In genomic region chr3:134373942-134374790, GRCh38 we compare ENCODE assay signal across 1 cellular context.
TF ChIP-seq lines count a peak whose summit lies in the region.

Gene AMOTL2, minus strand, starts transcription at chr3:134374447. Its CDS starts 3,014 bp downstream, at chr3:134371433.

TF ChIP-seq in HepG2, 621 proteins besides CTCF, POLR2A, EP300 and RAD21 (continued from another document):
- TF ChIP-seq MBNL3 (CRISPR knock-in tag; conservative IDR thresholded peaks at IDR 0.05) (no peak), FOXA3 (CRISPR knock-in tag; IDR thresholded peaks at IDR 0.05) (peak; percentile 58), KDM4B (CRISPR knock-in tag; IDR thresholded peaks at IDR 0.05) (no peak), ETS1 (CRISPR knock-in tag; IDR thresholded peaks at IDR 0.05) (no peak), RFX5 (IDR thresholded peaks at IDR 0.05; ENCODE audit: low read depth, low read length) (no peak), ZNF710 (CRISPR knock-in tag; IDR thresholded peaks at IDR 0.05; ENCODE audit: borderline replicate concordance) (no peak), MATR3 (CRISPR knock-in tag; IDR thresholded peaks at IDR 0.05) (no peak), MBD4 (IDR thresholded peaks at IDR 0.05; ENCODE audit: borderline replicate concordance, low read length) (no peak), ZNF235 (CRISPR knock-in tag; IDR thresholded peaks at IDR 0.05; ENCODE audit: borderline replicate concordance) (peak; percentile 61; the same call in 1 of the 2 replicates), NCOA2 (CRISPR knock-in tag; IDR thresholded peaks at IDR 0.05) (peak; percentile 79; the same call in 1 of the 2 replicates), RARA (CRISPR knock-in tag; IDR thresholded peaks at IDR 0.05) (peak; percentile 88), ZFP36L2 (CRISPR knock-in tag; IDR thresholded peaks at IDR 0.05) (no peak), SAP130 (CRISPR knock-in tag; IDR thresholded peaks at IDR 0.05; ENCODE audit: low read depth) (peak; percentile 77), GABPB1 (CRISPR knock-in tag; IDR thresholded peaks at IDR 0.05) (peak; percentile 75), TOPORS (CRISPR knock-in tag; IDR thresholded peaks at IDR 0.05) (no peak; the same call in 1 of the 2 replicates), CCAR2 (optimal IDR thresholded peaks at IDR 0.05; ENCODE audit: low read depth, low read length) (no peak), E2F1 (CRISPR knock-in tag; IDR thresholded peaks at IDR 0.05) (peak; percentile 75; the same call in 1 of the 2 replicates), ZMYM3 (CRISPR knock-in tag; IDR thresholded peaks at IDR 0.05) (no peak), CREM (IDR thresholded peaks at IDR 0.05) (0 out of 2 replicates have a peak, but pooled peaks have one; percentile 4), CREM (CRISPR knock-in tag; IDR thresholded peaks at IDR 0.05) (no peak), POLR2AphosphoS5 (IDR thresholded peaks at IDR 0.05; ENCODE audit: low read depth, low read length) (peak; percentile 81), ZNF780A (CRISPR knock-in tag; IDR thresholded peaks at IDR 0.05) (no peak), WIZ (CRISPR knock-in tag; IDR thresholded peaks at IDR 0.05) (0 out of 2 replicates have a peak, but pooled peaks have one; percentile 32), ZNF800 (CRISPR knock-in tag; IDR thresholded peaks at IDR 0.05) (peak; percentile 99), IKZF5 (CRISPR knock-in tag; IDR thresholded peaks at IDR 0.05) (peak; percentile 63; the same call in 1 of the 2 replicates), ZNF101 (CRISPR knock-in tag; IDR thresholded peaks at IDR 0.05; ENCODE audit: borderline replicate concordance, low read depth) (0 out of 2 replicates have a peak, but pooled peaks have one; percentile 42), XRCC5 (optimal IDR thresholded peaks at IDR 0.05; ENCODE audit: low read length) (no peak), TBX2 (CRISPR knock-in tag; IDR thresholded peaks at IDR 0.05; ENCODE audit: borderline replicate concordance) (peak; percentile 94), CBX2 (IDR thresholded peaks at IDR 0.05; ENCODE audit: low read depth, low read length) (no peak), CBX2 (CRISPR knock-in tag; IDR thresholded peaks at IDR 0.05; ENCODE audit: low read depth) (no peak), HDAC6 (IDR thresholded peaks at IDR 0.05; ENCODE audit: low read depth, low read length) (no peak)
- TF ChIP-seq, protein P1, sequence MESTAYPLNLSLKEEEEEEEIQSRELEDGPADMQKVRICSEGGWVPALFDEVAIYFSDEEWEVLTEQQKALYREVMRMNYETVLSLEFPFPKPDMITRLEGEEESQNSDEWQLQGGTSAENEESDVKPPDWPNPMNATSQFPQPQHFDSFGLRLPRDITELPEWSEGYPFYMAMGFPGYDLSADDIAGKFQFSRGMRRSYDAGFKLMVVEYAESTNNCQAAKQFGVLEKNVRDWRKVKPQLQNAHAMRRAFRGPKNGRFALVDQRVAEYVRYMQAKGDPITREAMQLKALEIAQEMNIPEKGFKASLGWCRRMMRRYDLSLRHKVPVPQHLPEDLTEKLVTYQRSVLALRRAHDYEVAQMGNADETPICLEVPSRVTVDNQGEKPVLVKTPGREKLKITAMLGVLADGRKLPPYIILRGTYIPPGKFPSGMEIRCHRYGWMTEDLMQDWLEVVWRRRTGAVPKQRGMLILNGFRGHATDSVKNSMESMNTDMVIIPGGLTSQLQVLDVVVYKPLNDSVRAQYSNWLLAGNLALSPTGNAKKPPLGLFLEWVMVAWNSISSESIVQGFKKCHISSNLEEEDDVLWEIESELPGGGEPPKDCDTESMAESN (CRISPR knock-in tag; conservative IDR thresholded peaks at IDR 0.05): peak; percentile 83
- TF ChIP-seq, protein P2, sequence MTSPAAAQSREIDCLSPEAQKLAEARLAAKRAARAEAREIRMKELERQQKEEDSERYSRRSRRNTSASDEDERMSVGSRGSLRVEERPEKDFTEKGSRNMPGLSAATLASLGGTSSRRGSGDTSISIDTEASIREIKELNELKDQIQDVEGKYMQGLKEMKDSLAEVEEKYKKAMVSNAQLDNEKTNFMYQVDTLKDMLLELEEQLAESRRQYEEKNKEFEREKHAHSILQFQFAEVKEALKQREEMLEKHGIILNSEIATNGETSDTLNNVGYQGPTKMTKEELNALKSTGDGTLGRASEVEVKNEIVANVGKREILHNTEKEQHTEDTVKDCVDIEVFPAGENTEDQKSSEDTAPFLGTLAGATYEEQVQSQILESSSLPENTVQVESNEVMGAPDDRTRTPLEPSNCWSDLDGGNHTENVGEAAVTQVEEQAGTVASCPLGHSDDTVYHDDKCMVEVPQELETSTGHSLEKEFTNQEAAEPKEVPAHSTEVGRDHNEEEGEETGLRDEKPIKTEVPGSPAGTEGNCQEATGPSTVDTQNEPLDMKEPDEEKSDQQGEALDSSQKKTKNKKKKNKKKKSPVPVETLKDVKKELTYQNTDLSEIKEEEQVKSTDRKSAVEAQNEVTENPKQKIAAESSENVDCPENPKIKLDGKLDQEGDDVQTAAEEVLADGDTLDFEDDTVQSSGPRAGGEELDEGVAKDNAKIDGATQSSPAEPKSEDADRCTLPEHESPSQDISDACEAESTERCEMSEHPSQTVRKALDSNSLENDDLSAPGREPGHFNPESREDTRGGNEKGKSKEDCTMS (CRISPR knock-in tag; conservative IDR thresholded peaks at IDR 0.05): no peak
- TF ChIP-seq, protein P3, sequence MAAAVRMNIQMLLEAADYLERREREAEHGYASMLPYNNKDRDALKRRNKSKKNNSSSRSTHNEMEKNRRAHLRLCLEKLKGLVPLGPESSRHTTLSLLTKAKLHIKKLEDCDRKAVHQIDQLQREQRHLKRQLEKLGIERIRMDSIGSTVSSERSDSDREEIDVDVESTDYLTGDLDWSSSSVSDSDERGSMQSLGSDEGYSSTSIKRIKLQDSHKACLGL (CRISPR knock-in tag; IDR thresholded peaks at IDR 0.05): peak; percentile 9; the same call in 1 of the 2 replicates
- TF ChIP-seq, protein P4, sequence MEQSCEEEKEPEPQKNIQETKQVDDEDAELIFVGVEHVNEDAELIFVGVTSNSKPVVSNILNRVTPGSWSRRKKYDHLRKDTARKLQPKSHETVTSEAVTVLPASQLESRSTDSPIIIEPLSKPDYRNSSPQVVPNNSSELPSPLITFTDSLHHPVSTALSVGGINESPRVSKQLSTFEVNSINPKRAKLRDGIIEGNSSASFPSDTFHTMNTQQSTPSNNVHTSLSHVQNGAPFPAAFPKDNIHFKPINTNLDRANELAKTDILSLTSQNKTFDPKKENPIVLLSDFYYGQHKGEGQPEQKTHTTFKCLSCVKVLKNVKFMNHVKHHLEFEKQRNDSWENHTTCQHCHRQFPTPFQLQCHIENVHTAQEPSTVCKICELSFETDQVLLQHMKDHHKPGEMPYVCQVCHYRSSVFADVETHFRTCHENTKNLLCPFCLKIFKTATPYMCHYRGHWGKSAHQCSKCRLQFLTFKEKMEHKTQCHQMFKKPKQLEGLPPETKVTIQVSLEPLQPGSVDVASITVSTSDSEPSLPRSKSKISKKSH (CRISPR knock-in tag; IDR thresholded peaks at IDR 0.05; ENCODE audit: borderline replicate concordance): 0 out of 2 replicates have a peak, but pooled peaks have one; percentile 17
